ENCODE assay signal across 27 cellular contexts in the genomic region with DNA sequence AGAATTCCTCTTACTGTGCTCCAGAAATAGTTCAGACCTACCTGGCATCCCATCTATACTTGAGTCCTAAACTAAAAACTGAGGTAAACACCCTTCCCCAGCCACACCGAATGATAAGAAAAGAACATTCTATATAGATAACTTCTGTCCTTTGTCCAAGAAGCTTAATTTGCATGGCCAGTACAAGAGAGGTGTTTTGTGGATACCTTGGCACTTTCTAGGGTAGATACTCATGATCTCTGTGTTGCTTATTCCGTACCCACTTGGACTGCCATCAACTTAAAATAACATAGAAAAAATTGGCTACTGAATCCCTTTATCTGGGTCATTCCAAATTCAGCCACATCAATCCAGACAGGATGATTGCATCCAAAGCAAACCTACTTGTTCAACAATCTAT.
"Had no signal": no experiment of that assay in that cellular context is flagged by ENCODE, and none has a peak within 500 bp of the region (broad histone marks: within the 10 kb centered on the region; RNA-seq: fewer than 3 reads in every experiment).

No MANE protein-coding gene starts in this region.

- ATAC-seq: stimulated activated effector memory CD8-positive, alpha-beta T cell treated with anti-CD3 and anti-CD28 coated beads, Interleukin-12 subunit alpha, Interleukin-12 subunit beta, amount 100 ng/mL, for 72 hours; stimulated activated memory B cell treated with anti-CD40 and anti-IgM and Interleukin-4, amounts not matched to agents 10 μg/mL and 1 μg/mL and 100 μg/mL, for 72 hours; stimulated activated naive B cell treated with anti-CD40 and anti-IgM and Interleukin-4, amounts not matched to agents 10 μg/mL and 1 μg/mL and 100 μg/mL, for 72 hours; stimulated activated naive CD8-positive, alpha-beta T cell treated with anti-CD3 and anti-CD28 coated beads, Interleukin-15, amount 100 ng/mL, for 72 hours; stimulated activated naive CD8-positive, alpha-beta T cell treated with anti-CD3 and anti-CD28 coated beads, Interleukin-15, Interleukin-2, amounts not matched to agents 100 U/mL and 50 U/mL, for 24 hours; upper lobe of right lung had no signal

- H3K27ac ChIP-seq: stomach, suprapubic skin, testis, thoracic aorta, thyroid gland, tibial artery, tibial nerve, transverse colon, upper lobe of left lung, upper lobe of right lung, uterus, vagina had no signal

- DNase-seq: stimulated activated CD4-positive, alpha-beta T cell treated with anti-CD3 and anti-CD28 coated beads, Interleukin-2, amount 100 ng/mL, for 48 hours; stimulated activated CD4-positive, alpha-beta T cell treated with anti-CD3 and anti-CD28 coated beads, Interleukin-4, amount 100 ng/mL, for 1 hour; stimulated activated CD4-positive, alpha-beta T cell treated with anti-CD3 and anti-CD28 coated beads, Interleukin-4, amount 100 ng/mL, for 24 hours; stimulated activated CD4-positive, alpha-beta T cell treated with anti-CD3 and anti-CD28 coated beads, Interleukin-4, amount 100 ng/mL, for 4 hours; stimulated activated CD8-positive, alpha-beta memory T cell treated with anti-CD3 and anti-CD28 coated beads, Interleukin-4, amount 100 ng/mL, for 48 hours; stimulated activated naive B cell treated with anti-CD40 and anti-IgM and Interleukin-4, amounts not matched to agents 10 μg/mL and 1 μg/mL and 100 μg/mL, for 72 hours; stimulated activated naive CD4-positive, alpha-beta T cell; stimulated activated naive CD4-positive, alpha-beta T cell treated with Interleukin-2 at 50 U/mL for 16 hours; stimulated activated naive CD8-positive, alpha-beta T cell treated with anti-CD3 and anti-CD28 coated beads, Interleukin-15, amount 100 ng/mL, for 72 hours; stimulated activated naive CD8-positive, alpha-beta T cell treated with anti-CD3 and anti-CD28 coated beads, Interleukin-15, Interleukin-2, amounts not matched to agents 100 U/mL and 50 U/mL, for 24 hours; stomach; substantia nigra; testis; thyroid gland; tibial artery; transverse colon; trophoblast cell; upper lobe of left lung; upper lobe of right lung; uterus had no signal

- H3K27me3 ChIP-seq: stomach, suprapubic skin, testis, thyroid gland, tibial artery, tibial nerve, transverse colon, upper lobe of left lung, upper lobe of right lung, uterus, vagina had no signal

- H3K4me1 ChIP-seq: stomach, suprapubic skin, testis, thyroid gland, tibial artery, tibial nerve, transverse colon, upper lobe of left lung, upper lobe of right lung, uterus, vagina had no signal

- H3K4me3 ChIP-seq: stomach, suprapubic skin, testis, thoracic aorta, thyroid gland, tibial artery, tibial nerve, transverse colon, upper lobe of left lung, upper lobe of right lung, uterus, vagina had no signal

- H3K9me3 ChIP-seq: stomach, suprapubic skin, testis, thoracic aorta, thyroid gland, tibial artery, tibial nerve, transverse colon, upper lobe of left lung, upper lobe of right lung, uterus, vagina had no signal

- FAIRE-seq: urothelium cell line had no signal

- H3K36me3 ChIP-seq: stomach, suprapubic skin, thoracic aorta, thyroid gland, tibial artery, tibial nerve, transverse colon, upper lobe of left lung, upper lobe of right lung, uterus, vagina had no signal
